ENCODE assay signal across 7 cellular contexts in the genomic region with DNA sequence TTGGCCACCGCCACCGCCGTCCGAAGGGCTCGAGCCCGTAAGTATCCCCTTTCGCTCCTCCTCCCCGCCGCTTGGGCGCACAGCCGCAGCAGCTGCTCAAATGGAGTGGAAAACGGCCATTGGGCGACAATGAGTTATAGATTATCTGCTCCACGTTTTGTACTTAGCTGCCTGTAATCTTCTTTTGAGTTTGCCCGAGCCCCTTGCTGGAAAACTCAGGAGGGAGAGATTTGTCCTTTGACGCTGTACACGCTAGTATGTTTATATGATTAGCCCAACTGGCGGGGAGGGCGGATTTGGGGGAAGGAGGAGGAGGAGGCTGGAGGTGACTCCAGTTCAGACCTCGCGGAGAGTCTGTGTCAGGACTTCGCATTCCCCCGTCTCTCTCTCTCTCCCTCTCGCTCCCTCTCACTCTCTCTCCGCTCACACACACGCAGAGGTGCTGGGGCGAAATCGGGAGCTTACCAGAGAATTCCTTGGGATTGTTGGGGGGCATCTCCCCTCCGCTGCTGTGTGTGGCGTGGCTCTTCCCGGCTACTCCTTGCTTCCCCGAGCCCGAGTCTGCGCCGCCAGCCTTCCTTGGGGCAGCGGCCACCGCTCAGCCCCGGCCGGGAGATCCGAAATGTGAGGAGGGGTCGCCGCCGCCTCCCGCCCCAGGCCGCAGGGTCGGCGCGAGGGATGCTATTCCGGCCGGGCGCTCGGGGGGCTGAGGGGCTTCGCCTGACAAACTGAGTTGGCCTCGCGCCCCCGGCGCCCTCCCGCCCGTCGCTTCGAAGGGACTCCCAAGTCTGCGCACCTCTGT.
DNase-seq lines count a peak whose midpoint lies in the region; ATAC-seq and TF ChIP-seq lines count a peak whose summit lies in the region.

No MANE protein-coding gene starts in this region.

- DNase-seq in GM13976 (ENCODE audit: low spot score) (peak; percentile 47), NOMO-1 (lab: John Stamatoyannopoulos, UW; ENCODE audit: unreplicated experiment in 2 of 2) (peak; percentile 72 to 79), cardiac fibroblast (ENCODE audit: low read depth in 2 of 2) (peak; percentile 96), iris pigment epithelial cell (ENCODE audit: low read depth) (peak; percentile 95), OCI-M1 (lab: John Stamatoyannopoulos, UW) (no peak)

- in situ Hi-C loops in GM13976 (cut with MboI; ENCODE audit: low sequenced_read_pairs, unreplicated experiment), result no loop called here

- H3K27ac ChIP-seq in skin epidermis, result peak overlapping the region in 20 of 21 experiments; percentile 74 to 93 (median 86)

- H3K4me3 ChIP-seq in cardiac fibroblast (replicated peaks in 1 of 2; ENCODE audit: low read depth in 2 of 2, low read length in 2 of 2) (peak overlapping the region; percentile 71 to 83), skin epidermis (peak overlapping the region; percentile 48 to 75 (median 55))

- TF ChIP-seq CTCF in GM13976 (IDR thresholded peaks at IDR 0.05; ENCODE audit: borderline replicate concordance, control extremely low read depth, extremely low read depth, insufficient read depth, missing control alignments) (no peak), cardiac fibroblast (IDR thresholded peaks at IDR 0.05; ENCODE audit: low read depth, low read length) (no peak)

- peak; percentile 68 for ATAC-seq in HG03521 (IDR thresholded peaks at IDR 0.05; ENCODE audit: unreplicated experiment)
